ENCODE assay signal across 10 cellular contexts in the genomic region with DNA sequence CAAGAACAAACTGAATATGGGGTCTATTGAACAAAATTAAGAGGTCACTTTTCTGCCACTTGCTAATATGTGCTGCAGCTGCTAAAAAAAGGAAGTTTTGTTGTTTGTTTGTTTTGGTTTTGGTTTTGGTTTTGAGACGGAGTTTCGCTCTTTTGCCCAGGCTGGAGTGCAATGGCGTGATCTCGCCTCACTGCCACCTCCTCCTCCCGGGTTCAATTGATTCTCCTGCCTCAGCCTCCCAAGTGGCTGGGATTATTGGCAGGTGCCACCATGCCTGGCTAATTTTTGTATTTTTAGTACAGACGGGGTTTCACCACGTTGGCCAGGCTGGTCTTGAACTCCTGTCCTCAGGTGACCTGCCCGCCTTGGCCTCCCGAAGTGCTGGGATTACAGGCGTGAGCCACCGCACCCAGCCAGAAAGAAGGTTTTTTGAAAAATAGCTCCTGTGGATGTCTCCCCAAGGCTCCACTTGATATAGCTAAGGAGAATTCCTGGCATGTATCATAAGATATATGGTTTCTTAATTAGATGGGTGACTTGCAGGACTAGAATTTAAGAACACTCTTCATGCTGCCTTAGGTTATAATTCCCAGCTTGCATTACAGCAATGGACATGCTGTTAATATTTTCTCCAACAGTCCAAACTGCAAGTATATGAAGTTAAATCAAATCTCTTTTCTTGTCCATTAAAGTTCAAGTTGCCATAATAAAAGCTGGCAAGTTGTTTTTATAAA.
DNase-seq lines count a peak whose midpoint lies in the region; ATAC-seq, FAIRE-seq and TF ChIP-seq lines count a peak whose summit lies in the region.
"Had no signal": no experiment of that assay in that cellular context is flagged by ENCODE, and none has a peak within 500 bp of the region (broad histone marks: within the 10 kb centered on the region; RNA-seq: fewer than 3 reads in every experiment).

No MANE protein-coding gene starts in this region.

- no peak for ATAC-seq in right cardiac atrium
- ATAC-seq in HG02885 (IDR thresholded peaks at IDR 0.05; ENCODE audit: poor library complexity, unreplicated experiment): peak; percentile 53
- no peak for ATAC-seq in activated naive CD8-positive, alpha-beta T cell treated with anti-CD3 and anti-CD28 coated beads, Interleukin-2, amount 50 U/mL, for 24 hours
- ATAC-seq in upper lobe of left lung (ENCODE audit: low FRiP score in 2 of 2): no peak

- WGBS in right cardiac atrium: 48% methylated on average over 11 of the region's 11 CpGs
- 60 to 65% methylated on average over 11 of the region's 11 CpGs for WGBS in upper lobe of left lung, 2 donors

- H3K4me3 ChIP-seq in right atrium auricular region (peak overlapping the region in 1 of 2 donors; percentile 11), right cardiac atrium (ENCODE audit: low read length) (no peak overlapping the region), upper lobe of left lung (peak overlapping the region in 2 of 4 donors; percentile 11 to 19)

- H3K9me3 Mint-ChIP-seq in activated naive CD8-positive, alpha-beta T cell treated with anti-CD3 and anti-CD28 coated beads, Interleukin-2, amount 50 U/mL, for 24 hours: peaks cover 6% of the 10 kb centered on the region

- H3K36me3 Mint-ChIP-seq in activated naive CD8-positive, alpha-beta T cell treated with anti-CD3 and anti-CD28 coated beads, Interleukin-2, amount 50 U/mL, for 24 hours (ENCODE audit: low read depth): peaks cover 3% of the 10 kb centered on the region

- H3K4me3 Mint-ChIP-seq in activated naive CD8-positive, alpha-beta T cell treated with anti-CD3 and anti-CD28 coated beads, Interleukin-2, amount 50 U/mL, for 24 hours: peak overlapping the region; percentile 42

- intact Hi-C loops in right cardiac atrium (cut with DNase I): loop anchor here in 1 of 4 donors (10.0 kb wide), 1 partner anchor 283 kb away; no protein-coding TSS in a partner anchor

- H3K27ac Mint-ChIP-seq in activated naive CD8-positive, alpha-beta T cell treated with anti-CD3 and anti-CD28 coated beads, Interleukin-2, amount 50 U/mL, for 24 hours: no peak overlapping the region

- TF ChIP-seq EP300 in upper lobe of left lung (IDR thresholded peaks at IDR 0.05): no peak

- H3K27me3 Mint-ChIP-seq in activated naive CD8-positive, alpha-beta T cell treated with anti-CD3 and anti-CD28 coated beads, Interleukin-2, amount 50 U/mL, for 24 hours: no peaks in the 10 kb centered on the region

- H3K9me3 ChIP-seq in right atrium auricular region (no peaks in the 10 kb centered on the region), right cardiac atrium (ENCODE audit: control insufficient read depth, low read length) (no peaks in the 10 kb centered on the region), upper lobe of left lung (no peaks in the 10 kb centered on the region)

- H3K4me1 ChIP-seq in right atrium auricular region (peaks cover 0 to 16% of the 10 kb centered on the region in 2 donors), right cardiac atrium (ENCODE audit: control insufficient read depth, insufficient read depth, low read length) (no peaks in the 10 kb centered on the region), upper lobe of left lung (peaks cover 4 to 18% (median 7%) of the 10 kb centered on the region in 4 donors)

- FAIRE-seq in GM12891 (lab: Jason Lieb, UNC): no peak
- FAIRE-seq: keratinocyte had no signal

- peaks cover 55% of the 10 kb centered on the region for H3K4me1 Mint-ChIP-seq in activated naive CD8-positive, alpha-beta T cell treated with anti-CD3 and anti-CD28 coated beads, Interleukin-2, amount 50 U/mL, for 24 hours

- no peaks in the 10 kb centered on the region for H3K27me3 ChIP-seq in right atrium auricular region
- H3K27me3 ChIP-seq in right cardiac atrium (ENCODE audit: control insufficient read depth, insufficient read depth): no peaks in the 10 kb centered on the region
- H3K27me3 ChIP-seq in upper lobe of left lung: no peaks in the 10 kb centered on the region

- H3K36me3 ChIP-seq in right atrium auricular region (no peaks in the 10 kb centered on the region), upper lobe of left lung (no peaks in the 10 kb centered on the region)

- no peak for DNase-seq in right atrium auricular region (ENCODE audit: low spot score)
- no peak for DNase-seq in right cardiac atrium
- DNase-seq in activated naive CD8-positive, alpha-beta T cell treated with anti-CD3 and anti-CD28 coated beads, Interleukin-2, amount 50 U/mL, for 24 hours: no peak
- DNase-seq in upper lobe of left lung: no peak
- no peak for DNase-seq in stimulated activated CD4-positive, alpha-beta T cell treated with anti-CD3 and anti-CD28 coated beads, Interleukin-12 subunit alpha, Interleukin-12 subunit beta, amount 100 ng/mL, for 4 hours
- no peak for DNase-seq in T1000 (lab: John Stamatoyannopoulos, UW)
- DNase-seq in GM12891 (ENCODE audit: insufficient read length, low spot score): no peak
- DNase-seq: DND-41 had no signal

- peak overlapping the region; percentile 10 to 16 for H3K27ac ChIP-seq in right atrium auricular region
- no peak overlapping the region for H3K27ac ChIP-seq in right cardiac atrium (ENCODE audit: low read length)
- peak overlapping the region; percentile 29 to 72 (median 67) for H3K27ac ChIP-seq in upper lobe of left lung

- no peak for TF ChIP-seq CTCF in right atrium auricular region (IDR thresholded peaks at IDR 0.05)
- TF ChIP-seq CTCF in upper lobe of left lung (IDR thresholded peaks at IDR 0.05): no peak

- no peak for TF ChIP-seq POLR2A in upper lobe of left lung (IDR thresholded peaks at IDR 0.05)
- no peak for TF ChIP-seq POLR2A in GM12891 (IDR thresholded peaks at IDR 0.05; ENCODE audit: low read depth, low read length)

TF ChIP-seq in GM12891, 5 proteins besides CTCF, POLR2A, EP300 and RAD21:
- TF ChIP-seq SPI1 (IDR thresholded peaks at IDR 0.05; ENCODE audit: low read depth, low read length): no peak
